ENCODE assay signal across 23 cellular contexts in genomic region chr11:221998-222789, GRCh38. TPM values are rescaled to one million over a fixed set of nuclear protein-coding genes. Genes with fewer than 3 reads are reported as not detected.
DNase-seq lines count a peak whose midpoint lies in the region; ATAC-seq and TF ChIP-seq lines count a peak whose summit lies in the region.
"Had no signal": no experiment of that assay in that cellular context is flagged by ENCODE, and none has a peak within 500 bp of the region (broad histone marks: within the 10 kb centered on the region; RNA-seq: fewer than 3 reads in every experiment).

No MANE protein-coding gene starts in this region.

- intact Hi-C loops in esophagus squamous epithelium (cut with DNase I), result no loop called here
- intact Hi-C loops in sciatic nerve (cut with DNase I), result no loop called here

- peaks cover 0 to 6% (median 2%) of the 10 kb centered on the region in 3 donors for H3K4me1 ChIP-seq in esophagus squamous epithelium
- H3K4me1 ChIP-seq: BE2C, colonic mucosa, parathyroid adenoma, stomach had no signal

- ATAC-seq in sciatic nerve, result peak; percentile 24
- ATAC-seq: HCT116 had no signal

- no peaks in the 10 kb centered on the region for H3K27me3 ChIP-seq in esophagus squamous epithelium
- H3K27me3 ChIP-seq: BE2C, colonic mucosa, hepatocyte, stomach had no signal

- H3K27ac ChIP-seq in esophagus squamous epithelium, result peak overlapping the region in 3 of 4 donors; percentile 31 to 64 (median 63)
- H3K27ac ChIP-seq: colonic mucosa, hepatocyte, parathyroid adenoma, skin epidermis, stomach had no signal

- peak; percentile 23 for DNase-seq in activated CD8-positive, alpha-beta memory T cell treated with anti-CD3 and anti-CD28 coated beads, Interleukin-2, amount 50 U/mL, for 48 hours
- no peak for DNase-seq in activated CD8-positive, alpha-beta memory T cell treated with anti-CD3 and anti-CD28 coated beads, Interleukin-2, amount 50 U/mL, for 4 hours
- no peak for DNase-seq in esophagus squamous epithelium (lab: John Stamatoyannopoulos, UW)
- DNase-seq in sciatic nerve (ENCODE audit: low spot score), result peak; percentile 13
- no peak for DNase-seq in stimulated activated CD8-positive, alpha-beta memory T cell treated with anti-CD3 and anti-CD28 coated beads, Interleukin-4, amount 100 ng/mL, for 48 hours
- DNase-seq in activated CD4-positive, CD25-positive, alpha-beta regulatory T cell (lab: John Stamatoyannopoulos, UW), result no peak
- DNase-seq: activated CD4-positive, alpha-beta T cell treated with anti-CD3 and anti-CD28 coated beads, Interleukin-2, amount 10 ng/mL, durations not matched to agents 7 days and 5 days; activated naive CD4-positive, alpha-beta T cell treated with anti-CD3 and anti-CD28 coated beads, Interleukin-2, amount 50 U/mL, for 16 hours; BE2C; colonic mucosa; naive B cell; NCI-H1105 treated with DMSO at 0.1 percent for 48 hours; NCI-H510A treated with DMSO at 0.1 percent for 48 hours; RPMI8226; stomach had no signal

- no peak for TF ChIP-seq POLR2A in esophagus squamous epithelium (IDR thresholded peaks at IDR 0.05)

- H3K36me3 ChIP-seq in esophagus squamous epithelium, result peaks cover 0 to 51% (median 0%) of the 10 kb centered on the region in 3 donors
- H3K36me3 ChIP-seq: BE2C, colonic mucosa had no signal

- H3K4me3 ChIP-seq in esophagus squamous epithelium, result no peak overlapping the region
- H3K4me3 ChIP-seq: colonic mucosa, hepatocyte, skin epidermis, stomach had no signal

- no peak for TF ChIP-seq CTCF in esophagus squamous epithelium (IDR thresholded peaks at IDR 0.05)

- 85 to 95% methylated on average over 7 to 12 of the region's 14 CpGs for WGBS in esophagus squamous epithelium, 2 donors

- no peaks in the 10 kb centered on the region for H3K9me3 ChIP-seq in esophagus squamous epithelium
- H3K9me3 ChIP-seq: BE2C, colonic mucosa, stomach had no signal

RNA-seq across cellular contexts. Expression of gene SIRT3, which starts 13.9 kb away (rescaled TPM):
- total RNA-seq in esophagus squamous epithelium (1 to 10 TPM; 2.5 to 8.3 (median 6.1) TPM), sciatic nerve (21.7 TPM)

RNA-seq across cellular contexts. Expression of gene PSMD13, which starts 14.6 kb away (rescaled TPM):
- total RNA-seq in esophagus squamous epithelium (100 to 1,000 TPM in 2 of 4 donors, 10 to 100 TPM in 2; 46.4 to 116 (median 105) TPM), sciatic nerve (79.4 TPM)

RNA-seq across cellular contexts. Expression of gene RIC8A, which starts 14.7 kb away (rescaled TPM):
- total RNA-seq in esophagus squamous epithelium (10 to 100 TPM; 48.3 to 71.1 (median 60.2) TPM), sciatic nerve (74.7 TPM)

RNA-seq across cellular contexts. Expression of gene BET1L, which starts 15.0 kb away (rescaled TPM):
- total RNA-seq in esophagus squamous epithelium (10 to 100 TPM; 16.3 to 24.8 (median 17.1) TPM), sciatic nerve (48.1 TPM)

RNA-seq across cellular contexts. Expression of gene SCGB1C1, which starts 29.3 kb away (rescaled TPM):
- total RNA-seq in esophagus squamous epithelium, result not detected
- not detected for total RNA-seq in sciatic nerve
- total RNA-seq: A172; activated CD4-positive, alpha-beta T cell treated with anti-CD3 and anti-CD28 coated beads, Interleukin-2, amount 10 ng/mL, durations not matched to agents 7 days and 5 days; colonic mucosa; Daoy; hepatocyte; lung microvascular endothelial cell; stomach; ureter had no signal

Comparison
In these comparisons a context has a peak if more than half of its experiments do, and no peak if none do; other contexts are left out.
1. DNase-seq: peak in activated CD8-positive, alpha-beta memory T cell treated with anti-CD3 and anti-CD28 coated beads, Interleukin-2, amount 50 U/mL, for 48 hours (single experiment) and sciatic nerve (single experiment); none in activated CD8-positive, alpha-beta memory T cell treated with anti-CD3 and anti-CD28 coated beads, Interleukin-2, amount 50 U/mL, for 4 hours (single experiment), esophagus squamous epithelium (single experiment), stimulated activated CD8-positive, alpha-beta memory T cell treated with anti-CD3 and anti-CD28 coated beads, Interleukin-4, amount 100 ng/mL, for 48 hours (single experiment) and activated CD4-positive, CD25-positive, alpha-beta regulatory T cell (0 of 4).